Comparison of ENCODE assay signal across 10 cellular contexts in genomic region chr19:1943661-1944087, GRCh38. TPM values are rescaled to one million over a fixed set of nuclear protein-coding genes. Genes with fewer than 3 reads are reported as not detected.
DNase-seq lines count a peak whose midpoint lies in the region; ATAC-seq, FAIRE-seq and TF ChIP-seq lines count a peak whose summit lies in the region.
"Had no signal": no experiment of that assay in that cellular context is flagged by ENCODE, and none has a peak within 500 bp of the region (broad histone marks: within the 10 kb centered on the region; RNA-seq: fewer than 3 reads in every experiment).

No MANE protein-coding gene starts in this region.

- TF ChIP-seq EP300 in A549 (IDR thresholded peaks at IDR 0.05) = no peak

- peaks cover 29% of the 10 kb centered on the region for H4K20me1 ChIP-seq in GM23338 (replicated peaks; ENCODE audit: insufficient read depth)
- no peaks in the 10 kb centered on the region for H4K20me1 ChIP-seq in GM23248 (ENCODE audit: insufficient read depth)

- H3K79me1 ChIP-seq in mesenchymal stem cell (replicated peaks; ENCODE audit: low read length, poor library complexity, severe bottlenecking) = no peaks in the 10 kb centered on the region

- intact Hi-C loops in left colon (cut with DNase I, micrococcal nuclease) = no loop called here

- H3K27ac ChIP-seq in A549 (no peak overlapping the region), GM23338 (ENCODE audit: low read depth) (no peak overlapping the region), mesenchymal stem cell (ENCODE audit: low read length, poor library complexity, severe bottlenecking) (no peak overlapping the region), GM23248 (no peak overlapping the region)

- peaks cover 21% of the 10 kb centered on the region for H3K27me3 Mint-ChIP-seq in GM23338 (ENCODE audit: insufficient read depth, low read depth, poor library complexity)
- no peaks in the 10 kb centered on the region for H3K27me3 Mint-ChIP-seq in activated CD8-positive, alpha-beta T cell treated with anti-CD3 and anti-CD28 coated beads, Interleukin-2, amount 10 ng/mL, durations not matched to agents 7 days and 5 days (ENCODE audit: low read depth)

- H3K4me1 ChIP-seq in A549 (peaks cover 11% of the 10 kb centered on the region; the same call in 2 of the 3 replicates), GM23338 (ENCODE audit: insufficient read depth) (peaks cover 18% of the 10 kb centered on the region), mesenchymal stem cell (ENCODE audit: control insufficient read depth, insufficient read depth, low read depth, low read length) (peaks cover 47% of the 10 kb centered on the region), GM23248 (ENCODE audit: insufficient read depth) (peaks cover 13% of the 10 kb centered on the region)

- no peak overlapping the region for H4K8ac ChIP-seq in mesenchymal stem cell (ENCODE audit: low read length)

- no peak overlapping the region for H2BK120ac ChIP-seq in mesenchymal stem cell (ENCODE audit: low read depth, low read length)

- H3K4me3 ChIP-seq in A549 (no peak overlapping the region), GM23338 (peak overlapping the region; percentile 90; the same call in 1 of the 2 replicates), mesenchymal stem cell (ENCODE audit: insufficient read depth in 1 of 2, low read depth in 1 of 2, low read length in 2 of 2) (no peak overlapping the region), GM23248 (no peak overlapping the region)

- FAIRE-seq in A549 (lab: Jason Lieb, UNC) = no peak

- no peak overlapping the region for H2AFZ ChIP-seq in GM23338
- H2AFZ ChIP-seq in mesenchymal stem cell (ENCODE audit: low read depth, low read length) = no peak overlapping the region
- H2AFZ ChIP-seq in GM23248 = no peak overlapping the region

- no peak overlapping the region for H3K23ac ChIP-seq in mesenchymal stem cell (ENCODE audit: low read length in 2 of 2)

- POLR2A ChIA-PET in A549 (lab: Yijun Ruan, JAX) = no interaction called here
- POLR2A ChIA-PET in activated CD8-positive, alpha-beta T cell treated with anti-CD3 and anti-CD28 coated beads, Interleukin-2, amount 10 ng/mL, durations not matched to agents 7 days and 5 days (lab: Charles Lee) = interaction anchor here (0.7 kb wide), 2 partner anchors 69 to 100 kb away, joined by 3 to 5 read pairs; no protein-coding TSS in a partner anchor

- H3K27me3 ChIP-seq in GM23338 (ENCODE audit: insufficient read depth) (no peaks in the 10 kb centered on the region), mesenchymal stem cell (ENCODE audit: control insufficient read depth in 1 of 2, insufficient read depth in 1 of 2, low read length in 2 of 2) (no peaks in the 10 kb centered on the region), GM23248 (replicated peaks; ENCODE audit: insufficient read depth) (no peaks in the 10 kb centered on the region)
- H3K27me3 ChIP-seq: tibial artery had no signal

- peaks cover 23% of the 10 kb centered on the region for H3K4me1 Mint-ChIP-seq in GM23338
- peaks cover 34% of the 10 kb centered on the region for H3K4me1 Mint-ChIP-seq in activated CD8-positive, alpha-beta T cell treated with anti-CD3 and anti-CD28 coated beads, Interleukin-2, amount 10 ng/mL, durations not matched to agents 7 days and 5 days (ENCODE audit: low read depth)

- DNase-seq in A549 (ENCODE audit: low read depth in 1 of 2, low spot score in 1 of 2) = no peak
- DNase-seq in GM23338 (ENCODE audit: low spot score) = no peak
- DNase-seq in activated CD8-positive, alpha-beta T cell treated with anti-CD3 and anti-CD28 coated beads, Interleukin-2, amount 10 ng/mL, durations not matched to agents 7 days and 5 days = no peak
- DNase-seq in mesenchymal stem cell = no peak
- DNase-seq in DMS 273 (lab: John Stamatoyannopoulos, UW; ENCODE audit: unreplicated experiment) = no peak
- DNase-seq in GM23248 = no peak
- DNase-seq in NCI-H345 treated with DMSO at 0.1 percent for 48 hours (lab: John Stamatoyannopoulos, UW; ENCODE audit: unreplicated experiment) = no peak
- DNase-seq in left colon = no peak
- DNase-seq: activated CD8-positive, alpha-beta memory T cell treated with anti-CD3 and anti-CD28 coated beads, Interleukin-2, amount 50 U/mL, for 4 hours; tibial artery had no signal

- in situ Hi-C loops in GM23248 (cut with MboI) = no loop called here

- WGBS in A549 (ENCODE audit: missing lambda C conversion rate) = 94% methylated on average over 18 of the region's 22 CpGs
- 94% methylated on average over 19 of the region's 22 CpGs for WGBS in mesenchymal stem cell
- 92 to 95% methylated on average over 16 to 21 of the region's 22 CpGs for WGBS in GM23248 (ENCODE audit: low coverage in 1 of 2, low lambda C conversion rate in 2 of 2, missing lambda C conversion rate in 2 of 2), 2 experiments

- no peaks in the 10 kb centered on the region for H3K9me3 Mint-ChIP-seq in GM23338
- H3K9me3 Mint-ChIP-seq in activated CD8-positive, alpha-beta T cell treated with anti-CD3 and anti-CD28 coated beads, Interleukin-2, amount 10 ng/mL, durations not matched to agents 7 days and 5 days (ENCODE audit: insufficient read depth) = no peaks in the 10 kb centered on the region

- H3K4me2 ChIP-seq in A549 = peak overlapping the region; percentile 84; the same call in 1 of the 3 replicates
- H3K4me2 ChIP-seq in GM23338 = peak overlapping the region; percentile 92; the same call in 1 of the 2 replicates
- no peak overlapping the region for H3K4me2 ChIP-seq in mesenchymal stem cell (ENCODE audit: low read length, poor library complexity, severe bottlenecking)
- no peak overlapping the region for H3K4me2 ChIP-seq in GM23248 (ENCODE audit: unreplicated experiment)

- peak overlapping the region; percentile 60 for H2BK15ac ChIP-seq in mesenchymal stem cell (ENCODE audit: low read depth, poor library complexity, severe bottlenecking)

- no peak for TF ChIP-seq POLR2A in A549 (IDR thresholded peaks at IDR 0.05; ENCODE audit: low read length)

- CTCF ChIA-PET in A549 (lab: Yijun Ruan, JAX) = interaction anchor here (1.2 to 1.6 kb wide), 3 partner anchors 14 to 76 kb away, joined by 3 to 8 read pairs (median 4); no protein-coding TSS in a partner anchor
- CTCF ChIA-PET in activated CD8-positive, alpha-beta T cell treated with anti-CD3 and anti-CD28 coated beads, Interleukin-2, amount 10 ng/mL, durations not matched to agents 7 days and 5 days (lab: Charles Lee) = interaction anchor here (1.0 to 1.5 kb wide), 2 partner anchors 46 to 126 kb away, joined by 3 to 5 read pairs; no protein-coding TSS in a partner anchor

- H3K18ac ChIP-seq in mesenchymal stem cell (ENCODE audit: low read depth in 1 of 2, low read length in 2 of 2) = no peak overlapping the region

- no peak overlapping the region for H3K14ac ChIP-seq in mesenchymal stem cell (ENCODE audit: low read length in 2 of 2)

- peak overlapping the region; percentile 95 for H3K4me3 Mint-ChIP-seq in GM23338
- peak overlapping the region; percentile 99 for H3K4me3 Mint-ChIP-seq in activated CD8-positive, alpha-beta T cell treated with anti-CD3 and anti-CD28 coated beads, Interleukin-2, amount 10 ng/mL, durations not matched to agents 7 days and 5 days

- H2AK5ac ChIP-seq in mesenchymal stem cell (ENCODE audit: low read length, severe bottlenecking) = no peak overlapping the region

- no peak overlapping the region for H2BK5ac ChIP-seq in mesenchymal stem cell (ENCODE audit: low read depth, low read length, poor library complexity, severe bottlenecking)

- no peak for TF ChIP-seq RAD21 in A549 (conservative IDR thresholded peaks at IDR 0.05 in 1 of 2, IDR thresholded peaks at IDR 0.05 in 1 of 2)

- no peak overlapping the region for H2BK12ac ChIP-seq in mesenchymal stem cell (ENCODE audit: low read length in 2 of 2)

- H3K9ac ChIP-seq in mesenchymal stem cell (ENCODE audit: low read length) = no peak overlapping the region
- no peak overlapping the region for H3K9ac ChIP-seq in GM23248

- H3K9me3 ChIP-seq in A549 (no peaks in the 10 kb centered on the region), mesenchymal stem cell (ENCODE audit: control insufficient read depth, low read length) (no peaks in the 10 kb centered on the region), GM23248 (ENCODE audit: low read depth) (no peaks in the 10 kb centered on the region)
- H3K9me3 ChIP-seq: tibial artery had no signal

- TF ChIP-seq CTCF in A549 (IDR thresholded peaks at IDR 0.05) (no peak), GM23338 (conservative IDR thresholded peaks at IDR 0.05; ENCODE audit: low read depth in 2 of 2) (no peak)

- peaks cover 69% of the 10 kb centered on the region for H3K79me2 ChIP-seq in GM23338 (replicated peaks; ENCODE audit: insufficient read depth)
- H3K79me2 ChIP-seq in GM23248 (ENCODE audit: insufficient read depth) = peaks cover 75% of the 10 kb centered on the region

- peak overlapping the region; percentile 53; the same call in 1 of the 2 replicates for H3K27ac Mint-ChIP-seq in GM23338
- H3K27ac Mint-ChIP-seq in activated CD8-positive, alpha-beta T cell treated with anti-CD3 and anti-CD28 coated beads, Interleukin-2, amount 10 ng/mL, durations not matched to agents 7 days and 5 days = peak overlapping the region; percentile 96

- peak overlapping the region; percentile 34 for H4K91ac ChIP-seq in mesenchymal stem cell (ENCODE audit: low read length)

- no peak for ATAC-seq in A549
- no peak for ATAC-seq in GM23338
- ATAC-seq in activated CD8-positive, alpha-beta T cell treated with anti-CD3 and anti-CD28 coated beads, Interleukin-2, amount 10 ng/mL, durations not matched to agents 7 days and 5 days = no peak
- ATAC-seq in left colon = no peak

- H3K36me3 ChIP-seq in GM23338 (ENCODE audit: insufficient read depth) (no peaks in the 10 kb centered on the region), mesenchymal stem cell (ENCODE audit: control insufficient read depth in 1 of 2, insufficient read depth in 2 of 2, low read depth in 1 of 2, low read length in 2 of 2) (peaks cover 0 to 23% of the 10 kb centered on the region in 2 experiments), GM23248 (ENCODE audit: low read depth) (no peaks in the 10 kb centered on the region)

- H3K36me3 Mint-ChIP-seq in GM23338 (ENCODE audit: low read depth) = no peaks in the 10 kb centered on the region; the same call in 1 of the 3 replicates
- H3K36me3 Mint-ChIP-seq in activated CD8-positive, alpha-beta T cell treated with anti-CD3 and anti-CD28 coated beads, Interleukin-2, amount 10 ng/mL, durations not matched to agents 7 days and 5 days (ENCODE audit: low read depth) = peaks cover 25% of the 10 kb centered on the region

- H3K4ac ChIP-seq in mesenchymal stem cell (ENCODE audit: low read depth in 1 of 2, low read length in 2 of 2) = no peak overlapping the region

- H3K9me2 ChIP-seq in GM23338 (ENCODE audit: insufficient read depth) (no peaks in the 10 kb centered on the region), GM23248 (ENCODE audit: insufficient read depth) (no peaks in the 10 kb centered on the region)

- H3F3A ChIP-seq in GM23338 (replicated peaks; ENCODE audit: low read depth) (peaks cover 10% of the 10 kb centered on the region), GM23248 (ENCODE audit: insufficient read depth) (peaks cover 15% of the 10 kb centered on the region)

RNA-seq across cellular contexts. Expression of gene CSNK1G2, which starts 2.7 kb away (rescaled TPM):
- polyA plus RNA-seq in A549 (2011; rRNA removed) (14.4 and 15.5 TPM in 2 replicates), A549 (2017; fragmentation: RNase III; extraction: RNeasy Plus Mini Kit Qiagen cat#74134 plus additional on column Dnase treatment) (36.9 to 43.7 TPM (median 42.0 TPM) in 3 replicates), GM23338 (2016; fragmentation: Nextera tagmentation; extraction: Ambion mirVana) (39.6 and 55.9 TPM in 2 replicates), GM23248 (2016; fragmentation: Nextera tagmentation; extraction: Ambion mirVana) (9.5 and 15.2 TPM in 2 replicates)
- 77.4 and 94.1 TPM in 2 replicates for polyA plus RNA-seq in A549 (2012; cell fraction: cytosol; rRNA removed)
- polyA plus RNA-seq in A549 (2012; cell fraction: nucleus; rRNA removed) = 332 and 422 TPM in 2 replicates
- polyA minus RNA-seq in A549 (2011; rRNA and poly(A)+ RNA removed) = 14.2 and 24.8 TPM in 2 replicates
- 113 and 147 TPM in 2 replicates for total RNA-seq in GM23338 (2014; rRNA removed; shearing (Covaris generic))
- total RNA-seq in activated CD8-positive, alpha-beta T cell treated with anti-CD3 and anti-CD28 coated beads, Interleukin-2, amount 10 ng/mL, durations not matched to agents 7 days and 5 days = 100 to 1,000 TPM; 103 to 105 TPM
- 89.1 TPM for polyA plus RNA-seq in mesenchymal stem cell (2013, experiment 1 of 2)
- polyA plus RNA-seq in mesenchymal stem cell (2013, experiment 2 of 2) = 88.0 TPM
- 76.6 and 81.4 TPM in 2 replicates for total RNA-seq in GM23248 (2014; rRNA removed; shearing (Covaris generic))
- total RNA-seq in left colon = 10 to 100 TPM; 51.4 to 74.1 TPM

RNA-seq across cellular contexts. Expression of gene ADAT3, which starts 38.5 kb away (rescaled TPM):
- polyA plus RNA-seq in A549 (2011; rRNA removed) (0.65 and 0.66 TPM in 2 replicates), A549 (2017; fragmentation: RNase III; extraction: RNeasy Plus Mini Kit Qiagen cat#74134 plus additional on column Dnase treatment) (4.2 to 5.6 TPM (median 5.3 TPM) in 3 replicates), GM23338 (2016; fragmentation: Nextera tagmentation; extraction: Ambion mirVana) (7.8 and 7.9 TPM in 2 replicates), GM23248 (2016; fragmentation: Nextera tagmentation; extraction: Ambion mirVana) (2.4 and 3.2 TPM in 2 replicates)
- polyA plus RNA-seq in A549 (2012; cell fraction: cytosol; rRNA removed) = 4.3 and 7.9 TPM in 2 replicates
- polyA plus RNA-seq in A549 (2012; cell fraction: nucleus; rRNA removed) = 9.1 and 18.1 TPM in 2 replicates
- 0.58 and 1.3 TPM in 2 replicates for polyA minus RNA-seq in A549 (2011; rRNA and poly(A)+ RNA removed)
- 10.6 and 12.4 TPM in 2 replicates for total RNA-seq in GM23338 (2014; rRNA removed; shearing (Covaris generic))
- total RNA-seq in activated CD8-positive, alpha-beta T cell treated with anti-CD3 and anti-CD28 coated beads, Interleukin-2, amount 10 ng/mL, durations not matched to agents 7 days and 5 days = 10 to 100 TPM in 1 of 2 experiments, 1 to 10 TPM in 1; 9.9 to 11.0 TPM
- polyA plus RNA-seq in mesenchymal stem cell (2013, experiment 1 of 2) = 4.9 TPM
- polyA plus RNA-seq in mesenchymal stem cell (2013, experiment 2 of 2) = 4.9 TPM
- total RNA-seq in GM23248 (2014; rRNA removed; shearing (Covaris generic)) = 0.22 and 3.2 TPM in 2 replicates
- total RNA-seq in left colon = 10 to 100 TPM; 19.1 to 29.1 TPM

RNA-seq across cellular contexts. Expression of gene SCAMP4, which starts 38.5 kb away (rescaled TPM):
- polyA plus RNA-seq in A549 (2011; rRNA removed) (7.6 and 11.9 TPM in 2 replicates), A549 (2017; fragmentation: RNase III; extraction: RNeasy Plus Mini Kit Qiagen cat#74134 plus additional on column Dnase treatment) (60.9 to 63.4 TPM (median 63.0 TPM) in 3 replicates), GM23338 (2016; fragmentation: Nextera tagmentation; extraction: Ambion mirVana) (35.5 and 39.4 TPM in 2 replicates), GM23248 (2016; fragmentation: Nextera tagmentation; extraction: Ambion mirVana) (73.9 and 81.9 TPM in 2 replicates)
- 30.6 and 45.0 TPM in 2 replicates for polyA plus RNA-seq in A549 (2012; cell fraction: cytosol; rRNA removed)
- polyA plus RNA-seq in A549 (2012; cell fraction: nucleus; rRNA removed) = 52.5 and 89.2 TPM in 2 replicates
- 7.4 and 13.4 TPM in 2 replicates for polyA minus RNA-seq in A549 (2011; rRNA and poly(A)+ RNA removed)
- 87.0 and 106 TPM in 2 replicates for total RNA-seq in GM23338 (2014; rRNA removed; shearing (Covaris generic))
- 10 to 100 TPM; 29.9 to 37.2 TPM for total RNA-seq in activated CD8-positive, alpha-beta T cell treated with anti-CD3 and anti-CD28 coated beads, Interleukin-2, amount 10 ng/mL, durations not matched to agents 7 days and 5 days
- polyA plus RNA-seq in mesenchymal stem cell (2013, experiment 1 of 2) = 66.6 TPM
- 67.9 TPM for polyA plus RNA-seq in mesenchymal stem cell (2013, experiment 2 of 2)
- total RNA-seq in GM23248 (2014; rRNA removed; shearing (Covaris generic)) = 110 and 185 TPM in 2 replicates
- 10 to 100 TPM; 56.3 to 76.5 TPM for total RNA-seq in left colon

RNA-seq across cellular contexts. Expression of gene ABHD17A, which starts 58.4 kb away (rescaled TPM):
- polyA plus RNA-seq in A549 (2011; rRNA removed) (12.8 and 14.8 TPM in 2 replicates), A549 (2017; fragmentation: RNase III; extraction: RNeasy Plus Mini Kit Qiagen cat#74134 plus additional on column Dnase treatment) (20.9 to 23.1 TPM (median 21.7 TPM) in 3 replicates), GM23338 (2016; fragmentation: Nextera tagmentation; extraction: Ambion mirVana) (34.2 and 37.1 TPM in 2 replicates), GM23248 (2016; fragmentation: Nextera tagmentation; extraction: Ambion mirVana) (37.6 and 39.4 TPM in 2 replicates)
- 38.5 and 63.7 TPM in 2 replicates for polyA plus RNA-seq in A549 (2012; cell fraction: cytosol; rRNA removed)
- 70.9 and 111 TPM in 2 replicates for polyA plus RNA-seq in A549 (2012; cell fraction: nucleus; rRNA removed)
- polyA minus RNA-seq in A549 (2011; rRNA and poly(A)+ RNA removed) = 4.3 and 5.5 TPM in 2 replicates
- total RNA-seq in GM23338 (2014; rRNA removed; shearing (Covaris generic)) = 68.8 and 99.9 TPM in 2 replicates
- total RNA-seq in activated CD8-positive, alpha-beta T cell treated with anti-CD3 and anti-CD28 coated beads, Interleukin-2, amount 10 ng/mL, durations not matched to agents 7 days and 5 days = 100 to 1,000 TPM; 181 to 196 TPM
- polyA plus RNA-seq in mesenchymal stem cell (2013, experiment 1 of 2) = 60.5 TPM
- polyA plus RNA-seq in mesenchymal stem cell (2013, experiment 2 of 2) = 60.5 TPM
- 147 and 157 TPM in 2 replicates for total RNA-seq in GM23248 (2014; rRNA removed; shearing (Covaris generic))
- total RNA-seq in left colon = 10 to 100 TPM; 61.5 to 63.5 TPM

Comparison
In these comparisons a context has a peak if more than half of its experiments do, and no peak if none do; other contexts are left out.
1. H3K4me2 ChIP-seq: peak in A549 (single experiment) and GM23338 (single experiment); none in mesenchymal stem cell (single experiment) and GM23248 (single experiment).